Comparison of ENCODE assay signal across 8 cellular contexts in genomic region chr15:48285329-48286214, GRCh38. TPM values are rescaled to one million over a fixed set of nuclear protein-coding genes. Genes with fewer than 3 reads are reported as not detected.
DNase-seq lines count a peak whose midpoint lies in the region; ATAC-seq and TF ChIP-seq lines count a peak whose summit lies in the region.

No MANE protein-coding gene starts in this region.

- peak; percentile 89 for TF ChIP-seq CTCF in HFFc6 (IDR thresholded peaks at IDR 0.05)
- peak; percentile 93 for TF ChIP-seq CTCF in chondrocyte (IDR thresholded peaks at IDR 0.05)

- peaks cover 5% of the 10 kb centered on the region for H3K4me1 Mint-ChIP-seq in activated CD8-positive, alpha-beta memory T cell treated with anti-CD3 and anti-CD28 coated beads, Interleukin-2, amount 10 ng/mL, durations not matched to agents 7 days and 5 days
- H3K4me1 Mint-ChIP-seq in HFFc6 (ENCODE audit: low read depth): peaks cover 15% of the 10 kb centered on the region
- H3K4me1 Mint-ChIP-seq in T-helper 2 cell treated with Interferon-gamma antibody and Interleukin-4, amounts not matched to agents 5 μg/mL and 100 μg/mL, for 36 hours (ENCODE audit: low read depth): peaks cover 5% of the 10 kb centered on the region
- H3K4me1 Mint-ChIP-seq in chondrocyte (ENCODE audit: low read depth): peaks cover 10% of the 10 kb centered on the region

- DNase-seq in activated CD8-positive, alpha-beta memory T cell treated with anti-CD3 and anti-CD28 coated beads, Interleukin-2, amount 10 ng/mL, durations not matched to agents 7 days and 5 days: peak; percentile 56
- DNase-seq in activated CD8-positive, alpha-beta memory T cell treated with anti-CD3 and anti-CD28 coated beads, Interleukin-2, amount 50 U/mL, for 48 hours: no peak
- DNase-seq in HFFc6 (peak; percentile 81), NCI-H146 (lab: John Stamatoyannopoulos, UW) (peak; percentile 76), chondrocyte (ENCODE audit: low spot score) (no peak), left kidney (ENCODE audit: low read depth, low spot score) (peak; percentile 90)
- DNase-seq in T-helper 2 cell treated with Interferon-gamma antibody and Interleukin-4, amounts not matched to agents 5 μg/mL and 100 μg/mL, for 36 hours (ENCODE audit: low spot score): peak; percentile 20
- DNase-seq in stimulated activated CD8-positive, alpha-beta memory T cell treated with anti-CD3 and anti-CD28 coated beads, Interleukin-4, amount 100 ng/mL, for 48 hours: peak; percentile 45

- H3K4me3 Mint-ChIP-seq in activated CD8-positive, alpha-beta memory T cell treated with anti-CD3 and anti-CD28 coated beads, Interleukin-2, amount 10 ng/mL, durations not matched to agents 7 days and 5 days: peak overlapping the region; percentile 7
- H3K4me3 Mint-ChIP-seq in HFFc6: peak overlapping the region; percentile 70
- H3K4me3 Mint-ChIP-seq in T-helper 2 cell treated with Interferon-gamma antibody and Interleukin-4, amounts not matched to agents 5 μg/mL and 100 μg/mL, for 36 hours: no peak overlapping the region
- peak overlapping the region; percentile 57 for H3K4me3 Mint-ChIP-seq in chondrocyte (ENCODE audit: unreplicated experiment)

- no peaks in the 10 kb centered on the region for H3K9me3 Mint-ChIP-seq in activated CD8-positive, alpha-beta memory T cell treated with anti-CD3 and anti-CD28 coated beads, Interleukin-2, amount 10 ng/mL, durations not matched to agents 7 days and 5 days (ENCODE audit: low read depth)
- H3K9me3 Mint-ChIP-seq in HFFc6: no peaks in the 10 kb centered on the region
- no peaks in the 10 kb centered on the region for H3K9me3 Mint-ChIP-seq in T-helper 2 cell treated with Interferon-gamma antibody and Interleukin-4, amounts not matched to agents 5 μg/mL and 100 μg/mL, for 36 hours
- H3K9me3 Mint-ChIP-seq in chondrocyte (ENCODE audit: low read depth): no peaks in the 10 kb centered on the region

- H3K27me3 Mint-ChIP-seq in activated CD8-positive, alpha-beta memory T cell treated with anti-CD3 and anti-CD28 coated beads, Interleukin-2, amount 10 ng/mL, durations not matched to agents 7 days and 5 days: peaks cover 11% of the 10 kb centered on the region
- peaks cover 9% of the 10 kb centered on the region; the same call in 1 of the 2 replicates for H3K27me3 Mint-ChIP-seq in HFFc6 (ENCODE audit: insufficient read depth)
- H3K27me3 Mint-ChIP-seq in T-helper 2 cell treated with Interferon-gamma antibody and Interleukin-4, amounts not matched to agents 5 μg/mL and 100 μg/mL, for 36 hours (ENCODE audit: low read depth): peaks cover 5% of the 10 kb centered on the region
- H3K27me3 Mint-ChIP-seq in chondrocyte (ENCODE audit: low read depth): peaks cover 17% of the 10 kb centered on the region

- ATAC-seq in activated CD8-positive, alpha-beta memory T cell treated with anti-CD3 and anti-CD28 coated beads, Interleukin-2, amount 10 ng/mL, durations not matched to agents 7 days and 5 days: peak; percentile 55

- no peak overlapping the region for H3K27ac Mint-ChIP-seq in activated CD8-positive, alpha-beta memory T cell treated with anti-CD3 and anti-CD28 coated beads, Interleukin-2, amount 10 ng/mL, durations not matched to agents 7 days and 5 days
- H3K27ac Mint-ChIP-seq in HFFc6: no peak overlapping the region; the same call in 1 of the 2 replicates
- no peak overlapping the region for H3K27ac Mint-ChIP-seq in T-helper 2 cell treated with Interferon-gamma antibody and Interleukin-4, amounts not matched to agents 5 μg/mL and 100 μg/mL, for 36 hours
- no peak overlapping the region for H3K27ac Mint-ChIP-seq in chondrocyte (ENCODE audit: unreplicated experiment)

- no peaks in the 10 kb centered on the region for H3K36me3 Mint-ChIP-seq in activated CD8-positive, alpha-beta memory T cell treated with anti-CD3 and anti-CD28 coated beads, Interleukin-2, amount 10 ng/mL, durations not matched to agents 7 days and 5 days
- H3K36me3 Mint-ChIP-seq in HFFc6 (ENCODE audit: low read depth): no peaks in the 10 kb centered on the region
- no peaks in the 10 kb centered on the region for H3K36me3 Mint-ChIP-seq in T-helper 2 cell treated with Interferon-gamma antibody and Interleukin-4, amounts not matched to agents 5 μg/mL and 100 μg/mL, for 36 hours (ENCODE audit: low read depth)
- H3K36me3 Mint-ChIP-seq in chondrocyte (ENCODE audit: low read depth): no peaks in the 10 kb centered on the region

- CTCF ChIA-PET in activated CD8-positive, alpha-beta memory T cell treated with anti-CD3 and anti-CD28 coated beads, Interleukin-2, amount 10 ng/mL, durations not matched to agents 7 days and 5 days (lab: Charles Lee): interaction anchor here (0.7 to 2.6 kb wide), 10 partner anchors 13 to 574 kb away, joined by 3 to 9 read pairs (median 3); no protein-coding TSS in a partner anchor

RNA-seq across cellular contexts. Expression of gene DUT, which starts 45.7 kb away (rescaled TPM):
- total RNA-seq in activated CD8-positive, alpha-beta memory T cell treated with anti-CD3 and anti-CD28 coated beads, Interleukin-2, amount 10 ng/mL, durations not matched to agents 7 days and 5 days: 100 to 1,000 TPM; 348 to 349 TPM
- total RNA-seq in HFFc6 (2021; fragmentation: NEBNext Ultra II Directional; extraction: Animal tissue kit (Norgen Biotek cat#: 25700)): 100 to 1,000 TPM in 5 of 6 experiments, 10 to 100 TPM in 1; 86.0 to 130 (median 114) TPM
- total RNA-seq in chondrocyte: 71.0 to 111 TPM (median 71.5 TPM) in 3 replicates

Comparison
In these comparisons a context has a peak if more than half of its experiments do, and no peak if none do; other contexts are left out.
1. DNase-seq: peak in activated CD8-positive, alpha-beta memory T cell treated with anti-CD3 and anti-CD28 coated beads, Interleukin-2, amount 10 ng/mL, durations not matched to agents 7 days and 5 days (single experiment), HFFc6 (single experiment), NCI-H146 (single experiment), T-helper 2 cell treated with Interferon-gamma antibody and Interleukin-4, amounts not matched to agents 5 μg/mL and 100 μg/mL, for 36 hours (single experiment), left kidney (single experiment) and stimulated activated CD8-positive, alpha-beta memory T cell treated with anti-CD3 and anti-CD28 coated beads, Interleukin-4, amount 100 ng/mL, for 48 hours (single experiment); none in activated CD8-positive, alpha-beta memory T cell treated with anti-CD3 and anti-CD28 coated beads, Interleukin-2, amount 50 U/mL, for 48 hours (single experiment) and chondrocyte (single experiment).